ENCODE assay signal across 36 cellular contexts in genomic region chr15:100281096-100281917, GRCh38.
"Had no signal": no experiment of that assay in that cellular context is flagged by ENCODE, and none has a peak within 500 bp of the region (broad histone marks: within the 10 kb centered on the region; RNA-seq: fewer than 3 reads in every experiment).

No MANE protein-coding gene starts in this region.

- H3K4me3 Mint-ChIP-seq: activated B cell treated with CpG ODN at 0.5 μM for 24 hours; activated CD4-positive, alpha-beta memory T cell treated with anti-CD3 and anti-CD28 coated beads for 36 hours; activated naive CD4-positive, alpha-beta T cell treated with anti-CD3 and anti-CD28 coated beads for 36 hours; activated naive CD8-positive, alpha-beta T cell treated with anti-CD3 and anti-CD28 coated beads for 36 hours; activated T-cell treated with anti-CD3 and anti-CD28 coated beads, Interleukin-2, amount 50 U/mL, for 4 hours; activated T-cell treated with anti-CD3 and anti-CD28 coated beads, Interleukin-2, amount 50 U/mL, for 72 hours; activated T-helper 1 cell treated with anti-CD3 and anti-CD28 coated beads, Interleukin-12 subunit alpha, Interleukin-12 subunit beta, Interleukin-2, Interleukin-4 antibody, amounts not matched to agents 30 ng/mL and 10 ng/mL and 1 ng/mL, durations not matched to agents 14 hours and 24 hours and 36 hours; activated T-helper 17 cell treated with anti-CD3 and anti-CD28 coated beads, Interleukin-2, amount 50 U/mL, for 72 hours; brain; central memory CD8-positive, alpha-beta T cell; T-helper 1 cell treated with Interleukin-12 subunit alpha and Interleukin-12 subunit beta and Interleukin-4 antibody, amounts not matched to agents 30 μg/mL and 1 μg/mL, for 36 hours; T-helper 2 cell treated with Interferon-gamma antibody and Interleukin-4, amounts not matched to agents 5 μg/mL and 100 μg/mL, for 36 hours had no signal

- H3K27ac ChIP-seq: adrenal gland, ascending aorta, cardiac muscle cell, VCaP had no signal

- H3K9me3 ChIP-seq: adrenal gland, ascending aorta had no signal

- ATAC-seq: activated naive CD4-positive, alpha-beta T cell treated with anti-CD3 and anti-CD28 coated beads, Interleukin-2, amount 50 U/mL, for 72 hours; activated T-cell treated with anti-CD3 and anti-CD28 coated beads, Interleukin-2, amount 50 U/mL, for 4 hours; activated T-cell treated with anti-CD3 and anti-CD28 coated beads, Interleukin-2, amount 50 U/mL, for 72 hours; activated T-helper 17 cell treated with anti-CD3 and anti-CD28 coated beads, Interleukin-2, amount 50 U/mL, for 72 hours had no signal

- H3K36me3 Mint-ChIP-seq: activated naive CD8-positive, alpha-beta T cell treated with anti-CD3 and anti-CD28 coated beads for 36 hours; brain had no signal

- H3K9me3 Mint-ChIP-seq: activated B cell treated with CpG ODN at 0.5 μM for 24 hours; activated CD4-positive, alpha-beta memory T cell treated with anti-CD3 and anti-CD28 coated beads for 36 hours; activated naive CD4-positive, alpha-beta T cell treated with anti-CD3 and anti-CD28 coated beads for 36 hours; activated naive CD4-positive, alpha-beta T cell treated with anti-CD3 and anti-CD28 coated beads, Interleukin-2, amount 50 U/mL, for 72 hours; activated naive CD8-positive, alpha-beta T cell treated with anti-CD3 and anti-CD28 coated beads for 36 hours; activated T-cell treated with anti-CD3 and anti-CD28 coated beads, Interleukin-2, amount 50 U/mL, for 4 hours; activated T-cell treated with anti-CD3 and anti-CD28 coated beads, Interleukin-2, amount 50 U/mL, for 72 hours; activated T-helper 1 cell treated with anti-CD3 and anti-CD28 coated beads, Interleukin-12 subunit alpha, Interleukin-12 subunit beta, Interleukin-2, Interleukin-4 antibody, amounts not matched to agents 30 ng/mL and 10 ng/mL and 1 ng/mL, durations not matched to agents 14 hours and 24 hours and 36 hours; activated T-helper 17 cell treated with anti-CD3 and anti-CD28 coated beads, Interleukin-2, amount 50 U/mL, for 72 hours; brain; central memory CD8-positive, alpha-beta T cell; T-helper 1 cell treated with Interleukin-12 subunit alpha and Interleukin-12 subunit beta and Interleukin-4 antibody, amounts not matched to agents 30 μg/mL and 1 μg/mL, for 36 hours; T-helper 2 cell treated with Interferon-gamma antibody and Interleukin-4, amounts not matched to agents 5 μg/mL and 100 μg/mL, for 36 hours had no signal

- DNase-seq: activated B cell treated with CpG ODN at 0.5 μM for 24 hours; activated CD4-positive, alpha-beta memory T cell treated with anti-CD3 and anti-CD28 coated beads for 36 hours; activated CD4-positive, alpha-beta T cell treated with anti-CD3 and anti-CD28 coated beads for 4 hours; activated CD4-positive, alpha-beta T cell treated with anti-CD3 and anti-CD28 coated beads, Interleukin-2, amount 50 U/mL, for 1 hour; activated CD4-positive, alpha-beta T cell treated with anti-CD3 and anti-CD28 coated beads, Interleukin-2, amount 50 U/mL, for 4 hours; activated CD4-positive, CD25-positive, alpha-beta regulatory T cell treated with anti-CD3 and anti-CD28 coated beads, Interleukin-2, amount 50 U/mL, for 72 hours; activated CD8-positive, alpha-beta memory T cell treated with anti-CD3 and anti-CD28 coated beads, Interleukin-2, amount 50 U/mL, for 4 hours; activated effector memory CD4-positive, alpha-beta T cell treated with anti-CD3 and anti-CD28 coated beads, Interleukin-2, amount 50 U/mL, for 16 hours; activated gamma-delta T cell treated with Interleukin-2 at 50 U/mL for 16 hours; activated naive CD4-positive, alpha-beta T cell; activated naive CD4-positive, alpha-beta T cell treated with anti-CD3 and anti-CD28 coated beads for 36 hours; activated naive CD4-positive, alpha-beta T cell treated with anti-CD3 and anti-CD28 coated beads, Interleukin-2, amount 50 U/mL, for 16 hours; activated naive CD8-positive, alpha-beta T cell treated with anti-CD3 and anti-CD28 coated beads for 36 hours; activated T-cell treated with anti-CD3 and anti-CD28 coated beads for 4 hours; activated T-cell treated with anti-CD3 and anti-CD28 coated beads, Interleukin-2, amount 50 U/mL, for 1 hour; activated T-cell treated with anti-CD3 and anti-CD28 coated beads, Interleukin-2, amount 50 U/mL, for 4 hours; activated T-cell treated with anti-CD3 and anti-CD28 coated beads, Interleukin-2, amount 50 U/mL, for 72 hours; adrenal gland; amniotic stem cell; anterior cingulate cortex; caudate nucleus; cerebellar nuclear complex; SW 1271; T-helper 1 cell; T-helper 2 cell; T-helper 9 cell had no signal

- H3K27ac Mint-ChIP-seq: activated B cell treated with CpG ODN at 0.5 μM for 24 hours; activated CD4-positive, alpha-beta memory T cell treated with anti-CD3 and anti-CD28 coated beads for 36 hours; activated naive CD4-positive, alpha-beta T cell treated with anti-CD3 and anti-CD28 coated beads for 36 hours; activated naive CD8-positive, alpha-beta T cell treated with anti-CD3 and anti-CD28 coated beads for 36 hours; activated T-cell treated with anti-CD3 and anti-CD28 coated beads, Interleukin-2, amount 50 U/mL, for 72 hours; activated T-helper 1 cell treated with anti-CD3 and anti-CD28 coated beads, Interleukin-12 subunit alpha, Interleukin-12 subunit beta, Interleukin-2, Interleukin-4 antibody, amounts not matched to agents 30 ng/mL and 10 ng/mL and 1 ng/mL, durations not matched to agents 14 hours and 24 hours and 36 hours; activated T-helper 17 cell treated with anti-CD3 and anti-CD28 coated beads, Interleukin-2, amount 50 U/mL, for 72 hours; brain; T-helper 1 cell treated with Interleukin-12 subunit alpha and Interleukin-12 subunit beta and Interleukin-4 antibody, amounts not matched to agents 30 μg/mL and 1 μg/mL, for 36 hours; T-helper 2 cell treated with Interferon-gamma antibody and Interleukin-4, amounts not matched to agents 5 μg/mL and 100 μg/mL, for 36 hours had no signal

- H3K4me1 ChIP-seq: adrenal gland had no signal

- H3K27me3 Mint-ChIP-seq: activated CD4-positive, alpha-beta memory T cell treated with anti-CD3 and anti-CD28 coated beads for 36 hours; activated naive CD8-positive, alpha-beta T cell treated with anti-CD3 and anti-CD28 coated beads for 36 hours; activated T-helper 17 cell treated with anti-CD3 and anti-CD28 coated beads, Interleukin-2, amount 50 U/mL, for 72 hours; brain; central memory CD8-positive, alpha-beta T cell had no signal

- H3K4me1 Mint-ChIP-seq: activated B cell treated with CpG ODN at 0.5 μM for 24 hours; activated naive CD8-positive, alpha-beta T cell treated with anti-CD3 and anti-CD28 coated beads for 36 hours had no signal

- H3K27me3 ChIP-seq: adrenal gland, ascending aorta, cardiac muscle cell had no signal

- H3K4me3 ChIP-seq: adrenal gland, ascending aorta, cardiac muscle cell had no signal

- H3K36me3 ChIP-seq: adrenal gland, ascending aorta, cardiac muscle cell had no signal
